Comparison of ENCODE assay signal across 8 cellular contexts in genomic region chr6:88166493-88166900, GRCh38. TPM values are rescaled to one million over a fixed set of nuclear protein-coding genes. Genes with fewer than 3 reads are reported as not detected.
A peak's percentile ranks its signal among the peaks of the same experiment; 100 is the strongest.
DNase-seq lines count a peak whose midpoint lies in the region; ATAC-seq and TF ChIP-seq lines count a peak whose summit lies in the region.

No MANE protein-coding gene starts in this region.

- peaks cover 76% of the 10 kb centered on the region for H3K27me3 Mint-ChIP-seq in activated naive CD8-positive, alpha-beta T cell treated with anti-CD3 and anti-CD28 coated beads, Interleukin-2, amount 10 ng/mL, durations not matched to agents 7 days and 5 days
- peaks cover 79% of the 10 kb centered on the region for H3K27me3 Mint-ChIP-seq in stimulated activated naive CD8-positive, alpha-beta T cell treated with anti-CD3 and anti-CD28 coated beads, Interleukin-15, Interleukin-2, amounts not matched to agents 100 ng/mL and 50 ng/mL, for 24 hours

- no peaks in the 10 kb centered on the region for H3K36me3 Mint-ChIP-seq in activated naive CD8-positive, alpha-beta T cell treated with anti-CD3 and anti-CD28 coated beads, Interleukin-2, amount 10 ng/mL, durations not matched to agents 7 days and 5 days
- H3K36me3 Mint-ChIP-seq in stimulated activated naive CD8-positive, alpha-beta T cell treated with anti-CD3 and anti-CD28 coated beads, Interleukin-15, Interleukin-2, amounts not matched to agents 100 ng/mL and 50 ng/mL, for 24 hours (ENCODE audit: low read depth) = no peaks in the 10 kb centered on the region

- peak overlapping the region; percentile 27 for H3K4me3 ChIP-seq in AG09309 (ENCODE audit: control insufficient read depth, low read depth, low read length)

- no peaks in the 10 kb centered on the region for H3K9me3 Mint-ChIP-seq in activated naive CD8-positive, alpha-beta T cell treated with anti-CD3 and anti-CD28 coated beads, Interleukin-2, amount 10 ng/mL, durations not matched to agents 7 days and 5 days
- no peaks in the 10 kb centered on the region for H3K9me3 Mint-ChIP-seq in stimulated activated naive CD8-positive, alpha-beta T cell treated with anti-CD3 and anti-CD28 coated beads, Interleukin-15, Interleukin-2, amounts not matched to agents 100 ng/mL and 50 ng/mL, for 24 hours

- no peak for TF ChIP-seq CTCF in AG09309 (IDR thresholded peaks at IDR 0.05; ENCODE audit: control insufficient read depth, insufficient read depth, low read depth, low read length, missing control alignments)

- peaks cover 9% of the 10 kb centered on the region for H3K4me1 Mint-ChIP-seq in activated naive CD8-positive, alpha-beta T cell treated with anti-CD3 and anti-CD28 coated beads, Interleukin-2, amount 10 ng/mL, durations not matched to agents 7 days and 5 days
- H3K4me1 Mint-ChIP-seq in stimulated activated naive CD8-positive, alpha-beta T cell treated with anti-CD3 and anti-CD28 coated beads, Interleukin-15, Interleukin-2, amounts not matched to agents 100 ng/mL and 50 ng/mL, for 24 hours (ENCODE audit: low read depth) = peaks cover 14% of the 10 kb centered on the region

- POLR2A ChIA-PET in activated naive CD8-positive, alpha-beta T cell treated with anti-CD3 and anti-CD28 coated beads, Interleukin-2, amount 10 ng/mL, durations not matched to agents 7 days and 5 days (lab: Charles Lee) = no interaction called here

- ATAC-seq in GM19023 (IDR thresholded peaks at IDR 0.05; ENCODE audit: unreplicated experiment) (peak; percentile 56), HG03280 (IDR thresholded peaks at IDR 0.05; ENCODE audit: unreplicated experiment) (peak; percentile 37)
- ATAC-seq in activated naive CD8-positive, alpha-beta T cell treated with anti-CD3 and anti-CD28 coated beads, Interleukin-2, amount 10 ng/mL, durations not matched to agents 7 days and 5 days (ENCODE audit: low read depth) = peak; percentile 23

- no peak overlapping the region for H3K27ac Mint-ChIP-seq in activated naive CD8-positive, alpha-beta T cell treated with anti-CD3 and anti-CD28 coated beads, Interleukin-2, amount 10 ng/mL, durations not matched to agents 7 days and 5 days
- no peak overlapping the region for H3K27ac Mint-ChIP-seq in stimulated activated naive CD8-positive, alpha-beta T cell treated with anti-CD3 and anti-CD28 coated beads, Interleukin-15, Interleukin-2, amounts not matched to agents 100 ng/mL and 50 ng/mL, for 24 hours

- no peak for DNase-seq in AG09309 (ENCODE audit: low read depth)
- peak; percentile 43 for DNase-seq in activated naive CD8-positive, alpha-beta T cell treated with anti-CD3 and anti-CD28 coated beads, Interleukin-2, amount 10 ng/mL, durations not matched to agents 7 days and 5 days
- peak; percentile 67 for DNase-seq in islet precursor cell
- no peak for DNase-seq in NCI-H1694 treated with DMSO at 0.1 percent for 48 hours (lab: John Stamatoyannopoulos, UW)
- no peak for DNase-seq in stimulated activated CD4-positive, alpha-beta T cell treated with anti-CD3 and anti-CD28 coated beads, Interleukin-4, amount 100 ng/mL, for 4 hours

- H3K4me3 Mint-ChIP-seq in activated naive CD8-positive, alpha-beta T cell treated with anti-CD3 and anti-CD28 coated beads, Interleukin-2, amount 10 ng/mL, durations not matched to agents 7 days and 5 days = peak overlapping the region; percentile 78
- H3K4me3 Mint-ChIP-seq in stimulated activated naive CD8-positive, alpha-beta T cell treated with anti-CD3 and anti-CD28 coated beads, Interleukin-15, Interleukin-2, amounts not matched to agents 100 ng/mL and 50 ng/mL, for 24 hours = peak overlapping the region; percentile 74

RNA-seq across cellular contexts. Expression of gene CNR1, which starts 0.3 kb away (rescaled TPM):
- not detected for total RNA-seq in activated naive CD8-positive, alpha-beta T cell treated with anti-CD3 and anti-CD28 coated beads, Interleukin-2, amount 10 ng/mL, durations not matched to agents 7 days and 5 days

Comparison
In these comparisons a context has a peak if more than half of its experiments do, and no peak if none do; other contexts are left out.
1. DNase-seq: peak in activated naive CD8-positive, alpha-beta T cell treated with anti-CD3 and anti-CD28 coated beads, Interleukin-2, amount 10 ng/mL, durations not matched to agents 7 days and 5 days (single experiment) and islet precursor cell (single experiment); none in AG09309 (single experiment), NCI-H1694 treated with DMSO at 0.1 percent for 48 hours (single experiment) and stimulated activated CD4-positive, alpha-beta T cell treated with anti-CD3 and anti-CD28 coated beads, Interleukin-4, amount 100 ng/mL, for 4 hours (0 of 2).
2. Peak in every context shown above with its lines, with median percentiles within 50 percentile points of each other: ATAC-seq.